Comparison of ENCODE assay signal across 34 cellular contexts in genomic region chr4:22521240-22521639, GRCh38. TPM values are rescaled to one million over a fixed set of nuclear protein-coding genes. Genes with fewer than 3 reads are reported as not detected.
DNase-seq lines count a peak whose midpoint lies in the region; ATAC-seq, FAIRE-seq and TF ChIP-seq lines count a peak whose summit lies in the region.
"Had no signal": no experiment of that assay in that cellular context is flagged by ENCODE, and none has a peak within 500 bp of the region (broad histone marks: within the 10 kb centered on the region; RNA-seq: fewer than 3 reads in every experiment).

No MANE protein-coding gene starts in this region.

- no peak for TF ChIP-seq RAD21 in HepG2 (CRISPR knock-in tag; IDR thresholded peaks at IDR 0.05)

- H3K36me3 ChIP-seq in HepG2 (replicated peaks in 1 of 2; ENCODE audit: control insufficient read depth in 1 of 2, insufficient read depth in 2 of 2, low read length in 2 of 2) (no peaks in the 10 kb centered on the region), right lobe of liver (no peaks in the 10 kb centered on the region)
- H3K36me3 ChIP-seq: BE2C; BLaER1; BLaER1 treated with 17β-estradiol and CSF1 and Interleukin-3, amounts not matched to agents 10 nM and 100 nM had no signal

- intact Hi-C loops in HepG2 (cut with micrococcal nuclease; ENCODE audit: unreplicated experiment) (no loop called here), right lobe of liver (cut with DNase I) (no loop called here)

- CTCF ChIA-PET in HepG2 (lab: Yijun Ruan, JAX; ENCODE audit: low intra/inter-chr PET ratio, low total read pairs) = no interaction called here

- H3K27ac ChIP-seq in HepG2 (ENCODE audit: extremely low read length, insufficient read depth, low read length) (no peak overlapping the region), right lobe of liver (no peak overlapping the region)
- H3K27ac ChIP-seq: 22Rv1; A549; BLaER1; BLaER1 treated with 17β-estradiol and CSF1 and Interleukin-3, amounts not matched to agents 10 nM and 100 nM; C4-2B had no signal

- H3K9me3 ChIP-seq in HepG2 (ENCODE audit: low read length) (no peaks in the 10 kb centered on the region), right lobe of liver (no peaks in the 10 kb centered on the region)
- H3K9me3 ChIP-seq: A549; BE2C; BLaER1; BLaER1 treated with 17β-estradiol and CSF1 and Interleukin-3, amounts not matched to agents 10 nM and 100 nM; Caco-2 had no signal

- POLR2A ChIA-PET in HepG2 (lab: Yijun Ruan, JAX) = no interaction called here

- BruUV-seq in HepG2 (replicated peaks; lab: Mats Ljungman, UMichigan) = no TSS peak

- H3K79me2 ChIP-seq in HepG2 (ENCODE audit: insufficient read depth, low read length) = no peaks in the 10 kb centered on the region

- H3K9ac ChIP-seq in HepG2 (ENCODE audit: insufficient read depth, low read depth, low read length) = no peak overlapping the region
- H3K9ac ChIP-seq: BLaER1; BLaER1 treated with 17β-estradiol and CSF1 and Interleukin-3, amounts not matched to agents 10 nM and 100 nM had no signal

- no peak for TF ChIP-seq EP300 in HepG2 (IDR thresholded peaks at IDR 0.05; ENCODE audit: low read depth in 2 of 2, low read length in 2 of 2)
- no peak for TF ChIP-seq EP300 in HepG2 (CRISPR knock-in tag; IDR thresholded peaks at IDR 0.05; ENCODE audit: borderline replicate concordance)

- H2AFZ ChIP-seq in HepG2 (ENCODE audit: low read length) = no peak overlapping the region

- DNase-seq in HepG2 (ENCODE audit: low spot score) = no peak
- no peak for DNase-seq in right lobe of liver
- peak; percentile 26 for DNase-seq in choroid plexus epithelial cell (ENCODE audit: low read depth)
- peak; percentile 15 for DNase-seq in fibroblast of pulmonary artery (ENCODE audit: low read depth)
- DNase-seq in NCI-H510A treated with DMSO at 0.1 percent for 48 hours (lab: John Stamatoyannopoulos, UW) = no peak
- DNase-seq: 8988T; ACHN; AML-193; BE2C; C1 segment of cervical spinal cord; Caco-2; Calu3; CD4-positive, alpha-beta memory T cell; CD4-positive, alpha-beta T cell; CD4-positive, CD25-positive, alpha-beta regulatory T cell; CD8-positive, alpha-beta memory T cell; CD8-positive, alpha-beta T cell; COR-L47; DMS 273 treated with DMSO at 0.1 percent for 48 hours; DMS153; DMS79; DMS79 treated with DMSO at 0.1 percent for 48 hours; DND-41; EL had no signal

- TF ChIP-seq CTCF in HepG2 (CRISPR knock-in tag; IDR thresholded peaks at IDR 0.05) = no peak
- TF ChIP-seq CTCF in right lobe of liver (IDR thresholded peaks at IDR 0.05) = no peak
- TF ChIP-seq CTCF in choroid plexus epithelial cell (conservative IDR thresholded peaks at IDR 0.05; ENCODE audit: low read depth, low read length) = no peak
- TF ChIP-seq CTCF in fibroblast of pulmonary artery (IDR thresholded peaks at IDR 0.05; ENCODE audit: low read length, missing control alignments) = no peak

- H3K4me1 ChIP-seq in HepG2 (ENCODE audit: insufficient read depth, low read length) (peaks cover 8% of the 10 kb centered on the region), right lobe of liver (peaks cover 0 to 4% (median 0%) of the 10 kb centered on the region in 4 donors)
- H3K4me1 ChIP-seq: BE2C had no signal

- H4K20me1 ChIP-seq in HepG2 (ENCODE audit: insufficient read depth, low read length) = no peaks in the 10 kb centered on the region
- H4K20me1 ChIP-seq: BLaER1; BLaER1 treated with 17β-estradiol and CSF1 and Interleukin-3, amounts not matched to agents 10 nM and 100 nM had no signal

- H3K4me2 ChIP-seq in HepG2 (ENCODE audit: low read depth, low read length) = no peak overlapping the region
- H3K4me2 ChIP-seq: A549; BLaER1; BLaER1 treated with 17β-estradiol and CSF1 and Interleukin-3, amounts not matched to agents 10 nM and 100 nM had no signal

- TF ChIP-seq POLR2A in HepG2 (IDR thresholded peaks at IDR 0.05; ENCODE audit: insufficient read depth in 1 of 2, low read depth in 2 of 2, low read length in 2 of 2) = no peak
- TF ChIP-seq POLR2A in right lobe of liver (IDR thresholded peaks at IDR 0.05) = no peak

- in situ Hi-C loops in HepG2 (cut with HindIII; ENCODE audit: extremely low pct_ligation_motif_present, low pct_unique_long_range_greater_than_20kb) = no loop called here

- FAIRE-seq in HepG2 (lab: Jason Lieb, UNC) = no peak
- FAIRE-seq: A204.1, A549, D721Med had no signal

- no peak for ATAC-seq in HepG2
- ATAC-seq in right lobe of liver = no peak
- ATAC-seq in HG03571 (IDR thresholded peaks at IDR 0.05; ENCODE audit: unreplicated experiment) = no peak
- ATAC-seq: A549; CD8-positive, alpha-beta T cell had no signal

- H3K4me3 ChIP-seq in HepG2 (replicated peaks in 1 of 3; ENCODE audit: insufficient read depth in 1 of 3, low read depth in 2 of 3, low read length in 3 of 3) (no peak overlapping the region), right lobe of liver (no peak overlapping the region), choroid plexus epithelial cell (ENCODE audit: low read depth, low read length) (no peak overlapping the region), fibroblast of pulmonary artery (replicated peaks; ENCODE audit: low read depth, low read length) (no peak overlapping the region)
- H3K4me3 ChIP-seq: A549; BLaER1; BLaER1 treated with 17β-estradiol and CSF1 and Interleukin-3, amounts not matched to agents 10 nM and 100 nM had no signal

- H3K27me3 ChIP-seq in HepG2 (ENCODE audit: control insufficient read depth in 1 of 2, insufficient read depth in 2 of 2, low read length in 2 of 2) (no peaks in the 10 kb centered on the region), right lobe of liver (no peaks in the 10 kb centered on the region)
- H3K27me3 ChIP-seq: BE2C; BLaER1; BLaER1 treated with 17β-estradiol and CSF1 and Interleukin-3, amounts not matched to agents 10 nM and 100 nM had no signal

TF ChIP-seq in HepG2, 621 proteins besides CTCF, POLR2A, EP300 and RAD21:
- TF ChIP-seq ZFP1 (CRISPR knock-in tag; IDR thresholded peaks at IDR 0.05) = no peak
- no peak for TF ChIP-seq KDM3A (CRISPR knock-in tag; IDR thresholded peaks at IDR 0.05; ENCODE audit: low read depth)
- TF ChIP-seq SUZ12 (IDR thresholded peaks at IDR 0.05; ENCODE audit: low read depth, low read length) = no peak
- 0 out of 2 replicates have a peak, but pooled peaks have one; percentile 43 for TF ChIP-seq RARA (CRISPR knock-in tag; IDR thresholded peaks at IDR 0.05)
- no peak for TF ChIP-seq NPAS2 (CRISPR knock-in tag; IDR thresholded peaks at IDR 0.05; ENCODE audit: borderline replicate concordance)
- TF ChIP-seq NR2F1 (CRISPR knock-in tag; IDR thresholded peaks at IDR 0.05) = peak in 1 of 2 experiments; percentile 60; a peak in 1 of 4 replicates
- TF ChIP-seq ATF7 (IDR thresholded peaks at IDR 0.05) = peak; percentile 51
- no peak for TF ChIP-seq ATF7 (CRISPR knock-in tag; IDR thresholded peaks at IDR 0.05)
- no peak for TF ChIP-seq IRF9 (CRISPR knock-in tag; IDR thresholded peaks at IDR 0.05; ENCODE audit: borderline replicate concordance)
- TF ChIP-seq ZNF543 (CRISPR knock-in tag; IDR thresholded peaks at IDR 0.05) = no peak

RNA-seq across cellular contexts. Expression of gene ADGRA3, which starts 5.4 kb away (rescaled TPM):
- total RNA-seq in HepG2 (2016; rRNA removed; fragmentation: Illumina TruSeq; extraction: Trizol) = 29.6 and 40.8 TPM in 2 replicates
- total RNA-seq in HepG2 (2016; cell fraction: cytosol; rRNA removed; fragmentation: Illumina TruSeq; extraction: Trizol; ENCODE audit: low read depth) = 22.0 and 26.3 TPM in 2 replicates
- 28.7 and 37.1 TPM in 2 replicates for total RNA-seq in HepG2 (2016; cell fraction: insoluble cytoplasmic fraction; rRNA removed; fragmentation: Illumina TruSeq; extraction: Trizol)
- 28.2 and 31.1 TPM in 2 replicates for total RNA-seq in HepG2 (2016; cell fraction: membrane; rRNA removed; fragmentation: Illumina TruSeq; extraction: Trizol)
- total RNA-seq in HepG2 (2016; cell fraction: nucleus; rRNA removed; fragmentation: Illumina TruSeq; extraction: Trizol) = 90.9 and 93.4 TPM in 2 replicates
- polyA plus RNA-seq in HepG2 (2011; rRNA removed) = 32.2 and 34.8 TPM in 2 replicates
- 17.7 and 29.2 TPM in 2 replicates for polyA plus RNA-seq in HepG2 (2011; cell fraction: cytosol; rRNA removed)
- polyA plus RNA-seq in HepG2 (2011; cell fraction: nucleus; rRNA removed) = 41.4 and 54.6 TPM in 2 replicates
- 38.8 and 45.2 TPM in 2 replicates for polyA plus RNA-seq in HepG2 (2012)
- 4.8 TPM in 2 replicates for polyA plus RNA-seq in HepG2 (2016; cell fraction: cytosol; fragmentation: Illumina TruSeq; extraction: Trizol; ENCODE audit: low read depth)
- 26.1 and 28.8 TPM in 2 replicates for polyA plus RNA-seq in HepG2 (2016; cell fraction: insoluble cytoplasmic fraction; fragmentation: Illumina TruSeq; extraction: Trizol; ENCODE audit: low read depth)
- 13.9 and 15.0 TPM in 2 replicates for polyA plus RNA-seq in HepG2 (2016; cell fraction: membrane; fragmentation: Illumina TruSeq; extraction: Trizol; ENCODE audit: low read depth)
- 95.4 and 101 TPM in 2 replicates for polyA plus RNA-seq in HepG2 (2016; cell fraction: nucleus; fragmentation: Illumina TruSeq; extraction: Trizol; ENCODE audit: insufficient read depth, low read depth)
- polyA minus RNA-seq in HepG2 (2011; rRNA and poly(A)+ RNA removed; ENCODE audit: low replicate concordance) = 50.6 and 153 TPM in 2 replicates
- 26.8 and 33.5 TPM in 2 replicates for polyA minus RNA-seq in HepG2 (2011; cell fraction: cytosol; rRNA and poly(A)+ RNA removed)
- polyA minus RNA-seq in HepG2 (2011; cell fraction: nucleus; rRNA and poly(A)+ RNA removed) = 180 and 197 TPM in 2 replicates
- total RNA-seq in right lobe of liver = 100 to 1,000 TPM in 1 of 6 experiments, 10 to 100 TPM in 5; 25.0 to 146 (median 60.2) TPM
- total RNA-seq: B cell had no signal
- polyA plus RNA-seq: CD14-positive monocyte had no signal

Comparison
In these comparisons a context has a peak if more than half of its experiments do, and no peak if none do; other contexts are left out.
1. DNase-seq: peak in choroid plexus epithelial cell (single experiment) and fibroblast of pulmonary artery (single experiment); none in HepG2 (single experiment), right lobe of liver (0 of 3) and NCI-H510A treated with DMSO at 0.1 percent for 48 hours (single experiment).